In the genomic region with DNA sequence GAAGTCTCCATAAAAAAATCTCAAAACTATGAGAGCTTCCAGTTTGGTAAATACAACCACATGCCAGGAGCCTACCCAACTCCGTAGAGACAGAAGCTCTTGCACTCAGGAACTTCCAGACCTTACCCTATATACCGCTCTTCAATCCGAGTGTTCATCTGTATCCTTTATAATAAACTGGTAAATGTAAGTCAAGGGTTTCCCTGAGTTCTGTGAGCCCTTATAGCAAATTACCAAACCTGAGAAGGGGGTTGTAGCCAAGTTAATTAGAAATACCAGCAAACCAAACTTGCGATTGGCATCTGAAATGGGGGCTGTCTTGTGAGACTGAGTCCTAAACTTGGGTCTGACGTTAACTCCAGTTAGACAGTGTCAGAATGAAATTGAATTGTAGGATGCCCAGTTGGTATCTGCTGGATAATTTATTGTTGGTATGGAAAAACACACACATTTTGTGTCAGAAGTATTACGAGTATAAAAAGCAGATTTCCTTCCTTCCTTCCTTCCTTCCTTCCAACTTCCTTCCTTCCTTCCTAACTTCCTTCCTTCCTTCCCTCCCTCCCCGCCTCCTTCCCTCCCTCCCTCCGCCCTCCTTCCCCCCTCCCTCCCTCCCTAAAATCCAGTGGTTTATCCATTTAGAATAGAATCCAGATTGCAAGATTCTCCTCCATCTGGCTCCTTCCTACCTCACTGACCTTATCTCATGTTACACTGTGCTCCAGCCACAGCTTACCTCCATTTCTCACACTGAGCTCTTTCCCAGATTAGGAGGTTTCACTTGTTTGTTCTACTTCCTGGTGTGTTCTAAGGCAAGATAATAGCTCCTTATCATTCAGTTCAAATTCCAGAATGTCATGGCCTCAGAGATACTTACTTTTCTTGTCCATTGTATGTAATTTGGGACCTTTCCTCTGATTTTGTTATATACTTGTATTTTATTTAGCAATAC, we compare ENCODE assay signal across 1 cellular context.
TF ChIP-seq lines count a peak whose summit lies in the region.

No MANE protein-coding gene starts in this region.

TF ChIP-seq in HepG2, 621 proteins besides CTCF, POLR2A, EP300 and RAD21:
- TF ChIP-seq HNRNPK (IDR thresholded peaks at IDR 0.05; ENCODE audit: low read depth, low read length, poor library complexity, severe bottlenecking) (peak; percentile 76), NCOA5 (CRISPR knock-in tag; IDR thresholded peaks at IDR 0.05) (no peak)
